ENCODE assay signal across 20 cellular contexts in genomic region chr7:16914771-16915170, GRCh38. TPM values are rescaled to one million over a fixed set of nuclear protein-coding genes. Genes with fewer than 3 reads are reported as not detected.
DNase-seq lines count a peak whose midpoint lies in the region; ATAC-seq and TF ChIP-seq lines count a peak whose summit lies in the region.
"Had no signal": no experiment of that assay in that cellular context is flagged by ENCODE, and none has a peak within 500 bp of the region (broad histone marks: within the 10 kb centered on the region; RNA-seq: fewer than 3 reads in every experiment).

No MANE protein-coding gene starts in this region.

- peak overlapping the region; percentile 17 for H3K4me2 ChIP-seq in smooth muscle cell

- DNase-seq in HPDE6-E6E7 (ENCODE audit: extremely low spot score) (peak; percentile 51), T-helper 17 cell (no peak), foreskin keratinocyte (peak in 1 of 2 donors; percentile 44), smooth muscle cell (lab: John Stamatoyannopoulos, UW; ENCODE audit: unreplicated experiment) (no peak), H4 (ENCODE audit: low spot score) (no peak)
- no peak for DNase-seq in activated CD4-positive, CD25-positive, alpha-beta regulatory T cell treated with anti-CD3 and anti-CD28 coated beads, Interleukin-2, amount 50 U/mL, for 72 hours
- DNase-seq: activated naive CD4-positive, alpha-beta T cell; activated T-cell treated with anti-CD3 and anti-CD28 coated beads for 4 hours; anterior cingulate cortex; CD8-positive, alpha-beta memory T cell; left ventricle myocardium inferior; NCI-H1694; NCI-H2227 treated with DMSO at 0.1 percent for 48 hours; stimulated activated CD4-positive, alpha-beta T cell treated with anti-CD3 and anti-CD28 coated beads, Interleukin-2, amount 100 ng/mL, for 24 hours; stomach had no signal

- peaks cover 11% of the 10 kb centered on the region for H3K27me3 Mint-ChIP-seq in T-helper 17 cell

- 66% methylated on average over 4 of the region's 4 CpGs for WGBS in smooth muscle cell (ENCODE audit: low lambda C conversion rate)

- H2AFZ ChIP-seq in smooth muscle cell (ENCODE audit: low read depth), result peak overlapping the region; percentile 37

- H3K4me3 Mint-ChIP-seq in T-helper 17 cell, result no peak overlapping the region
- H3K4me3 Mint-ChIP-seq: CD8-positive, alpha-beta memory T cell had no signal

- no peaks in the 10 kb centered on the region for H3K9me3 ChIP-seq in T-helper 17 cell (ENCODE audit: control insufficient read depth, low read length, poor library complexity, severe bottlenecking)
- H3K9me3 ChIP-seq in smooth muscle cell (replicated peaks; ENCODE audit: low read depth), result no peaks in the 10 kb centered on the region
- H3K9me3 ChIP-seq: stomach had no signal

- H3K36me3 ChIP-seq in smooth muscle cell (ENCODE audit: low read depth), result no peaks in the 10 kb centered on the region
- H3K36me3 ChIP-seq: left ventricle myocardium inferior, MG63, stomach had no signal

- H3K4me1 ChIP-seq in foreskin keratinocyte (peaks cover 40% of the 10 kb centered on the region), smooth muscle cell (ENCODE audit: low read depth) (peaks cover 11% of the 10 kb centered on the region)
- H3K4me1 ChIP-seq: left ventricle myocardium inferior had no signal

- H3K79me2 ChIP-seq in smooth muscle cell (ENCODE audit: low read depth), result no peaks in the 10 kb centered on the region

- H3K9ac ChIP-seq in smooth muscle cell (ENCODE audit: low read depth), result no peak overlapping the region

- no peaks in the 10 kb centered on the region for H4K20me1 ChIP-seq in smooth muscle cell (ENCODE audit: low read depth)

- H3K4me3 ChIP-seq in smooth muscle cell, result no peak overlapping the region
- H3K4me3 ChIP-seq: left ventricle myocardium inferior, MG63, stomach had no signal

- ATAC-seq in T-helper 17 cell, result no peak
- no peak for ATAC-seq in foreskin keratinocyte
- ATAC-seq in HG03280 (IDR thresholded peaks at IDR 0.05; ENCODE audit: unreplicated experiment), result no peak
- ATAC-seq: sciatic nerve had no signal

- H3K27ac Mint-ChIP-seq in T-helper 17 cell, result peak overlapping the region; percentile 84
- H3K27ac Mint-ChIP-seq: CD8-positive, alpha-beta memory T cell had no signal

- no peaks in the 10 kb centered on the region for H3K36me3 Mint-ChIP-seq in T-helper 17 cell (ENCODE audit: low read depth)
- H3K36me3 Mint-ChIP-seq: CD8-positive, alpha-beta memory T cell had no signal

- TF ChIP-seq CTCF in foreskin keratinocyte (conservative IDR thresholded peaks at IDR 0.05) (no peak), smooth muscle cell (IDR thresholded peaks at IDR 0.05; ENCODE audit: borderline replicate concordance, insufficient read depth, poor library complexity, severe bottlenecking) (no peak)

- no peaks in the 10 kb centered on the region for H3K4me1 Mint-ChIP-seq in T-helper 17 cell
- H3K4me1 Mint-ChIP-seq: CD8-positive, alpha-beta memory T cell had no signal

- H3K27ac ChIP-seq in foreskin keratinocyte, result peak overlapping the region; percentile 13
- peak overlapping the region; percentile 28 for H3K27ac ChIP-seq in smooth muscle cell (ENCODE audit: low read depth)
- H3K27ac ChIP-seq: left ventricle myocardium inferior, RWPE1, stomach had no signal

- H3F3A ChIP-seq in smooth muscle cell (ENCODE audit: low read depth), result peaks cover 11% of the 10 kb centered on the region

- H3K27me3 ChIP-seq in foreskin keratinocyte (no peaks in the 10 kb centered on the region), smooth muscle cell (ENCODE audit: low read depth) (no peaks in the 10 kb centered on the region)
- H3K27me3 ChIP-seq: MG63, stomach had no signal

RNA-seq across cellular contexts. Expression of gene AGR3, which starts 33.0 kb away (rescaled TPM):
- total RNA-seq in T-helper 17 cell (not detected), foreskin keratinocyte (not detected in 2 replicates), smooth muscle cell (not detected in 2 replicates)
- polyA plus RNA-seq in foreskin keratinocyte (not detected in 2 replicates), smooth muscle cell (not detected in 2 replicates)
- not detected in 2 replicates for total RNA-seq in H4 (2014; rRNA removed; shearing (Covaris generic))
- total RNA-seq: CD8-positive, alpha-beta memory T cell; left ventricle myocardium inferior; omental fat pad; sciatic nerve had no signal
- polyA plus RNA-seq: CD8-positive, alpha-beta memory T cell had no signal
